Comparison of ENCODE assay signal across 22 cellular contexts in the genomic region with DNA sequence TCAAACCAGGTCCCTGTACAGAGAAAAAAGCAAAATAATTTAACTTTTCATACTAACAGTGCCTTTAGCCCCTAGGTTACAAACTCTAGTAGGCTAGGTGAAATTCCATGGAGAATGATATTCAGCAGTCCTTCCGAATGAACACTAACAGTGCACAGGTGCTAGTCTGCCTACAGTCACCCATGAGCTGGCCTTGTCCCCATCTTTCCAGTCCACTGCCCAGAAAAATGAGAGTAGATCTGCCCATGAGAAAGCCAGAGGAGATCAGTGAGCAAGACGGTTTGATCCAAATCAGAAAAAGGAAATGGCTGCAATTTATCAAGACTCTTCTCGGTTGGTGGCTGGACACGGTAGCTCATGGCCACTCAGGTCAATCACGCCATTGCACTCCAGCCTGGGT.
DNase-seq lines count a peak whose midpoint lies in the region; ATAC-seq and TF ChIP-seq lines count a peak whose summit lies in the region.
"Had no signal": no experiment of that assay in that cellular context is flagged by ENCODE, and none has a peak within 500 bp of the region (broad histone marks: within the 10 kb centered on the region; RNA-seq: fewer than 3 reads in every experiment).

No MANE protein-coding gene starts in this region.

- no peaks in the 10 kb centered on the region for H3K27me3 ChIP-seq in esophagus muscularis mucosa
- H3K27me3 ChIP-seq: BLaER1 treated with 17β-estradiol and CSF1 and Interleukin-3, amounts not matched to agents 10 nM and 100 nM had no signal

- TF ChIP-seq CTCF in esophagus muscularis mucosa (IDR thresholded peaks at IDR 0.05) (no peak), CD14-positive monocyte (IDR thresholded peaks at IDR 0.05) (no peak)

- DNase-seq in cerebellar cortex (ENCODE audit: low spot score): peak; percentile 68
- peak; percentile 29 for DNase-seq in esophagus muscularis mucosa (ENCODE audit: extremely low spot score)
- no peak for DNase-seq in HT-29 (ENCODE audit: low spot score)
- no peak for DNase-seq in CD14-positive monocyte (ENCODE audit: low spot score)
- DNase-seq: 8988T; AML-193; CD4-positive, alpha-beta memory T cell; CD4-positive, CD25-positive, alpha-beta regulatory T cell; CD8-positive, alpha-beta memory T cell; COR-L47; DMS 273 treated with DMSO at 0.1 percent for 48 hours; DMS153; DMS53; DMS79; DND-41; EL; GF-D8 had no signal

- H3K9me3 ChIP-seq in esophagus muscularis mucosa: no peaks in the 10 kb centered on the region
- H3K9me3 ChIP-seq: A549 had no signal

- H3K27ac Mint-ChIP-seq in CD14-positive monocyte: no peak overlapping the region
- H3K27ac Mint-ChIP-seq: B cell; CD4-positive, CD25-positive, alpha-beta regulatory T cell had no signal

- H3K4me1 Mint-ChIP-seq in CD14-positive monocyte: no peaks in the 10 kb centered on the region

- no peaks in the 10 kb centered on the region for H3K36me3 Mint-ChIP-seq in CD14-positive monocyte

- no peak for TF ChIP-seq EP300 in esophagus muscularis mucosa (IDR thresholded peaks at IDR 0.05)

- H3K4me3 ChIP-seq in esophagus muscularis mucosa: no peak overlapping the region
- H3K4me3 ChIP-seq: A549; BLaER1 treated with 17β-estradiol and CSF1 and Interleukin-3, amounts not matched to agents 10 nM and 100 nM had no signal

- intact Hi-C loops in esophagus muscularis mucosa (cut with DNase I) (no loop called here), CD14-positive monocyte (cut with micrococcal nuclease) (no loop called here)

- H3K27me3 Mint-ChIP-seq in CD14-positive monocyte (ENCODE audit: low read depth in 3 of 3): no peaks in the 10 kb centered on the region
- H3K27me3 Mint-ChIP-seq: B cell; CD4-positive, CD25-positive, alpha-beta regulatory T cell had no signal

- ATAC-seq in GM19328 (IDR thresholded peaks at IDR 0.05; ENCODE audit: unreplicated experiment): no peak
- ATAC-seq: A549 had no signal

- no peak for TF ChIP-seq POLR2A in esophagus muscularis mucosa (IDR thresholded peaks at IDR 0.05; ENCODE audit: low read depth)

- no peak overlapping the region for H3K4me3 Mint-ChIP-seq in CD14-positive monocyte
- H3K4me3 Mint-ChIP-seq: B cell; CD4-positive, alpha-beta memory T cell; CD4-positive, CD25-positive, alpha-beta regulatory T cell; CD8-positive, alpha-beta memory T cell had no signal

- 91% methylated on average over 5 of the region's 5 CpGs for WGBS in esophagus muscularis mucosa

- peaks cover 9 to 18% (median 16%) of the 10 kb centered on the region in 4 donors for H3K4me1 ChIP-seq in esophagus muscularis mucosa
- H3K4me1 ChIP-seq: A549 had no signal

- H3K27ac ChIP-seq in esophagus muscularis mucosa (replicated peaks in 1 of 4): no peak overlapping the region
- H3K27ac ChIP-seq: A549; BLaER1 treated with 17β-estradiol and CSF1 and Interleukin-3, amounts not matched to agents 10 nM and 100 nM; C4-2B had no signal

- no peaks in the 10 kb centered on the region for H3K36me3 ChIP-seq in esophagus muscularis mucosa
- H3K36me3 ChIP-seq: BLaER1 treated with 17β-estradiol and CSF1 and Interleukin-3, amounts not matched to agents 10 nM and 100 nM had no signal

- peaks cover 0 to 5% (median 0%) of the 10 kb centered on the region in 7 donors for H3K9me3 Mint-ChIP-seq in CD14-positive monocyte
- H3K9me3 Mint-ChIP-seq: CD4-positive, alpha-beta memory T cell; CD8-positive, alpha-beta memory T cell had no signal

Comparison
In these comparisons a context has a peak if more than half of its experiments do, and no peak if none do; other contexts are left out.
1. DNase-seq: peak in cerebellar cortex (single experiment) and esophagus muscularis mucosa (single experiment); none in HT-29 (single experiment) and CD14-positive monocyte (single experiment).